Comparison of ENCODE assay signal across 8 cellular contexts in genomic region chr7:6228865-6229264, GRCh38. TPM values are rescaled to one million over a fixed set of nuclear protein-coding genes. Genes with fewer than 3 reads are reported as not detected.
A peak's percentile ranks its signal among the peaks of the same experiment; 100 is the strongest.
DNase-seq lines count a peak whose midpoint lies in the region; ATAC-seq, FAIRE-seq and TF ChIP-seq lines count a peak whose summit lies in the region.

No MANE protein-coding gene starts in this region.

- H3K4me1 ChIP-seq in SK-N-SH (ENCODE audit: control insufficient read depth in 1 of 2, insufficient read depth in 2 of 2, low read depth in 1 of 2, low read length in 1 of 2), result peaks cover 29 to 35% of the 10 kb centered on the region in 2 experiments

- peaks cover 23% of the 10 kb centered on the region for H4K20me1 ChIP-seq in SK-N-SH (ENCODE audit: insufficient read depth)

- no peaks in the 10 kb centered on the region for H3K36me3 ChIP-seq in SK-N-SH (replicated peaks in 1 of 2; ENCODE audit: control insufficient read depth in 1 of 2, insufficient read depth in 2 of 2, low read length in 1 of 2)

- no peaks in the 10 kb centered on the region for H3K9me2 ChIP-seq in SK-N-SH

- H3K4me2 ChIP-seq in SK-N-SH, result peak overlapping the region; percentile 43

- no peak overlapping the region for H3K9ac ChIP-seq in SK-N-SH

- no peak for TF ChIP-seq EP300 in SK-N-SH (IDR thresholded peaks at IDR 0.05; ENCODE audit: borderline replicate concordance in 1 of 2, low read depth in 1 of 2, low read length in 1 of 2)

- WGBS in SK-N-SH (ENCODE audit: low lambda C conversion rate), result 45% methylated on average over 4 of the region's 4 CpGs

- CTCF ChIA-PET in SK-N-SH (lab: Yijun Ruan, JAX), result interaction anchor here (1.0 to 1.4 kb wide), 3 partner anchors 9 to 69 kb away, joined by 3 to 5 read pairs (median 4); no protein-coding TSS in a partner anchor

- no peak overlapping the region for H2AFZ ChIP-seq in SK-N-SH (ENCODE audit: low read depth)

- H3K9me3 ChIP-seq in SK-N-SH, result no peaks in the 10 kb centered on the region

- H3K27ac ChIP-seq in SK-N-SH (ENCODE audit: low read depth in 2 of 2, low read length in 1 of 2) (peak overlapping the region; percentile 91 to 93; a peak in 3 of 4 replicates), dorsolateral prefrontal cortex (peak overlapping the region in 5 of 59 donors; percentile 2 to 32 (median 8))

- POLR2A ChIA-PET in SK-N-SH (lab: Yijun Ruan, JAX), result no interaction called here

- peak; percentile 82 for FAIRE-seq in GM12891 (lab: Jason Lieb, UNC)

- H3K27me3 ChIP-seq in SK-N-SH (ENCODE audit: insufficient read depth) (no peaks in the 10 kb centered on the region), dorsolateral prefrontal cortex (no peaks in the 10 kb centered on the region)

- DNase-seq in GM12891 (ENCODE audit: insufficient read length, low spot score) (peak; percentile 44), SK-N-SH (peak; percentile 82), hepatic stellate cell (ENCODE audit: low spot score) (peak; percentile 59), dorsolateral prefrontal cortex (no peak), C1 segment of cervical spinal cord (lab: John Stamatoyannopoulos, UW) (no peak), T1000 (lab: John Stamatoyannopoulos, UW) (no peak)
- no peak for DNase-seq in activated effector memory CD4-positive, alpha-beta T cell treated with Interleukin-2 at 50 U/mL for 16 hours

- no peak for TF ChIP-seq RAD21 in SK-N-SH (IDR thresholded peaks at IDR 0.05; ENCODE audit: low read length)

- peak; percentile 82 for ATAC-seq in HG02571 (IDR thresholded peaks at IDR 0.05; ENCODE audit: unreplicated experiment)

- H3K4me3 ChIP-seq in SK-N-SH (ENCODE audit: low read depth in 2 of 2, low read length in 1 of 2), result no peak overlapping the region
- no peak overlapping the region for H3K4me3 ChIP-seq in dorsolateral prefrontal cortex

- intact Hi-C loops in dorsolateral prefrontal cortex (cut with DNase I), result no loop called here

- no peak for TF ChIP-seq POLR2A in GM12891 (IDR thresholded peaks at IDR 0.05; ENCODE audit: low read depth, low read length)

- H3F3A ChIP-seq in SK-N-SH (replicated peaks; ENCODE audit: insufficient read depth), result peaks cover 21% of the 10 kb centered on the region

- TF ChIP-seq CTCF in SK-N-SH (IDR thresholded peaks at IDR 0.05) (no peak), dorsolateral prefrontal cortex (IDR thresholded peaks at IDR 0.05 in 54 of 56, conservative IDR thresholded peaks at IDR 0.05 in 2 of 56; ENCODE audit: low read depth in 1 of 56, partially characterized antibody in 56 of 56) (no peak)

- H3K79me2 ChIP-seq in SK-N-SH (ENCODE audit: insufficient read depth), result peaks cover 98% of the 10 kb centered on the region

TF ChIP-seq in GM12891, 5 proteins besides CTCF, POLR2A, EP300 and RAD21:
- TF ChIP-seq POLR2AphosphoS5 (IDR thresholded peaks at IDR 0.05; ENCODE audit: low read depth, low read length), result no peak
- no peak for TF ChIP-seq SPI1 (IDR thresholded peaks at IDR 0.05; ENCODE audit: low read depth, low read length)
- no peak for TF ChIP-seq POU2F2 (IDR thresholded peaks at IDR 0.05; ENCODE audit: low read depth, low read length)
- no peak for TF ChIP-seq PAX5 (IDR thresholded peaks at IDR 0.05; ENCODE audit: insufficient read depth, low read length, severe bottlenecking)
- TF ChIP-seq TAF1 (IDR thresholded peaks at IDR 0.05; ENCODE audit: low read depth, low read length), result no peak

TF ChIP-seq in SK-N-SH, 30 proteins besides CTCF, POLR2A, EP300 and RAD21:
- no peak for TF ChIP-seq FOSL2 (IDR thresholded peaks at IDR 0.05; ENCODE audit: borderline replicate concordance, low read depth)
- TF ChIP-seq GATA2 (CRISPR knock-in tag; IDR thresholded peaks at IDR 0.05), result no peak
- peak; percentile 62 for TF ChIP-seq CHD2 (IDR thresholded peaks at IDR 0.05; ENCODE audit: low read length, partially characterized antibody)
- TF ChIP-seq RCOR1 (IDR thresholded peaks at IDR 0.05; ENCODE audit: low read length), result peak; percentile 46; the same call in 1 of the 2 replicates
- no peak for TF ChIP-seq EZH2phosphoT487 (IDR thresholded peaks at IDR 0.05; ENCODE audit: borderline replicate concordance, low read depth)
- TF ChIP-seq USF1 (IDR thresholded peaks at IDR 0.05; ENCODE audit: borderline replicate concordance, low read depth), result no peak
- peak; percentile 55; the same call in 1 of the 2 replicates for TF ChIP-seq TCF12 (IDR thresholded peaks at IDR 0.05)

RNA-seq across cellular contexts. Expression of gene CYTH3, which starts 43.6 kb away (rescaled TPM):
- polyA plus RNA-seq in GM12891 (2012; ENCODE audit: low read depth, missing spikeins), result 26.3 TPM
- polyA plus RNA-seq in SK-N-SH (2012; rRNA removed), result 55.1 and 56.8 TPM in 2 replicates
- 28.3 and 39.7 TPM in 2 replicates for polyA plus RNA-seq in SK-N-SH (2012; cell fraction: cytosol; rRNA removed)
- polyA plus RNA-seq in SK-N-SH (2012; cell fraction: nucleus; rRNA removed), result 98.4 and 108 TPM in 2 replicates
- total RNA-seq in dorsolateral prefrontal cortex, result 10 to 100 TPM; 18.6 to 63.4 (median 41.6) TPM

Comparison
In these comparisons a context has a peak if more than half of its experiments do, and no peak if none do; other contexts are left out.
1. DNase-seq: peak in GM12891 (single experiment), SK-N-SH (single experiment) and hepatic stellate cell (single experiment); none in activated effector memory CD4-positive, alpha-beta T cell treated with Interleukin-2 at 50 U/mL for 16 hours (single experiment), dorsolateral prefrontal cortex (0 of 10), C1 segment of cervical spinal cord (0 of 14) and T1000 (single experiment).